ENCODE assay signal across 9 cellular contexts in the genomic region with DNA sequence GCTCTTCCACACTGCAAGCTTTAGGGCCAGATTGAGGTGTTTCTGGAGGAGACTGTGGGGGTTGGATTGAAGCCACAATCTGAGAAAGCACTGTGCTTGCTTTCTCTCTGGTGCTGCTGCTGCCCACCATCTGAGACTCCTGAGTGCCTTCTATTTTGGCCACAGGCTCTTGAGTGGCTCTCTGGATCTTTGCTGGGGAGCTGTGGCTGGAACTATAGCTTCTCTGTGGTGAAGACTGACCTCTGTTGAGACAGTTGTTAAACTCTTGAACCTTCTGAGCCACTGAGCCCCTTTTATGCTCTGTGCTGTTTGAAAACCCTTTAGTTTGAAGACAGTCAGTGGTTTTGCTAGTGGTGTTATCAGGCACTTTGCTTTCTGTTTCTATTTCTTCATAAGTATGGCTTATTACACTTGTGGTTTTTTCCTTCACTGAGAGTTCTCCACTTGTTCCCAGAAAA.
DNase-seq lines count a peak whose midpoint lies in the region; ATAC-seq, FAIRE-seq and TF ChIP-seq lines count a peak whose summit lies in the region.
"Had no signal": no experiment of that assay in that cellular context is flagged by ENCODE, and none has a peak within 500 bp of the region (broad histone marks: within the 10 kb centered on the region; RNA-seq: fewer than 3 reads in every experiment).

No MANE protein-coding gene starts in this region.

- CTCF ChIA-PET in Caco-2 (lab: Charles Lee): no interaction called here
- CTCF ChIA-PET in GM12878 (lab: Yijun Ruan, JAX): interaction anchor here (0.7 to 18.9 kb wide), 23 partner anchors 9 to 362 kb away, joined by 3 to 455 read pairs (median 5); no protein-coding TSS in a partner anchor

- RAD21 ChIA-PET in GM12878 (lab: Charles Lee; ENCODE audit: unreplicated experiment): interaction anchor here (0.6 to 15.0 kb wide), 19 partner anchors 9 to 364 kb away, joined by 3 to 286 read pairs (median 5); a partner anchor contains a TSS

- H3K9me3 ChIP-seq in Caco-2 (no peaks in the 10 kb centered on the region), GM12878 (replicated peaks; ENCODE audit: control insufficient read depth, insufficient read depth, low read length) (no peaks in the 10 kb centered on the region), SJCRH30 (replicated peaks) (no peaks in the 10 kb centered on the region)

- SMC1A ChIA-PET in GM12878 (lab: Charles Lee; ENCODE audit: uncharacterized antibody, unreplicated experiment): interaction anchor here (0.7 to 15.7 kb wide), 24 partner anchors 9 to 361 kb away, joined by 3 to 365 read pairs (median 6); a partner anchor contains a TSS

- H3K27me3 Mint-ChIP-seq in Caco-2 (ENCODE audit: insufficient read depth, unreplicated experiment): no peaks in the 10 kb centered on the region

- no peak for TF ChIP-seq POLR2A in GM12878 (IDR thresholded peaks at IDR 0.05; ENCODE audit: low read depth, low read length)

- TSS peak; percentile 38 for BruUV-seq in Caco-2 (replicated peaks; lab: Mats Ljungman, UMichigan)
- BruUV-seq in GM12878 (replicated peaks; lab: Mats Ljungman, UMichigan): TSS peak; percentile 57

- no peak overlapping the region for H3K9ac ChIP-seq in GM12878 (ENCODE audit: control insufficient read depth, insufficient read depth, low read length)

- peak; percentile 59 for ATAC-seq in GM19351 (IDR thresholded peaks at IDR 0.05; ENCODE audit: unreplicated experiment)
- peak; percentile 62 for ATAC-seq in HG03521 (IDR thresholded peaks at IDR 0.05; ENCODE audit: unreplicated experiment)
- peak; percentile 74 for ATAC-seq in GM12878

- no peaks in the 10 kb centered on the region for H4K20me1 ChIP-seq in GM12878 (ENCODE audit: control insufficient read depth, insufficient read depth)

- H3K36me3 Mint-ChIP-seq in Caco-2 (ENCODE audit: insufficient read depth, unreplicated experiment): peaks cover 5% of the 10 kb centered on the region

- peak; percentile 56 for FAIRE-seq in GM12878 (lab: Jason Lieb, UNC)

- no peak overlapping the region; the same call in 1 of the 2 replicates for H2AFZ ChIP-seq in GM12878 (ENCODE audit: control insufficient read depth, low read depth, low read length)

- H3K4me3 ChIP-seq in Caco-2 (ENCODE audit: low read depth, low read length) (no peak overlapping the region), GM12878 (no peak overlapping the region; the same call in 1 of the 2 replicates), SJCRH30 (no peak overlapping the region)

- H3K27ac Mint-ChIP-seq in Caco-2 (ENCODE audit: unreplicated experiment): no peak overlapping the region
- H3K27ac Mint-ChIP-seq: nephron had no signal

- H3K27me3 ChIP-seq in Caco-2 (replicated peaks; ENCODE audit: control insufficient read depth, insufficient read depth, low read length): no peaks in the 10 kb centered on the region
- H3K27me3 ChIP-seq in GM12878 (replicated peaks in 1 of 2; ENCODE audit: control insufficient read depth in 2 of 2, insufficient read depth in 2 of 2, low read length in 1 of 2): no peaks in the 10 kb centered on the region
- no peaks in the 10 kb centered on the region for H3K27me3 ChIP-seq in SJCRH30

- no peaks in the 10 kb centered on the region for H3K36me3 ChIP-seq in Caco-2 (ENCODE audit: control insufficient read depth, insufficient read depth, low read length)
- no peaks in the 10 kb centered on the region for H3K36me3 ChIP-seq in GM12878 (ENCODE audit: control insufficient read depth in 2 of 2, insufficient read depth in 2 of 2, low read length in 1 of 2)
- no peaks in the 10 kb centered on the region for H3K36me3 ChIP-seq in SJCRH30

- POLR2A ChIA-PET in Caco-2 (lab: Charles Lee): no interaction called here
- POLR2A ChIA-PET in GM12878 (lab: Charles Lee): interaction anchor here (0.6 to 1.9 kb wide), 9 partner anchors 10 to 363 kb away, joined by 3 to 7 read pairs (median 4); no protein-coding TSS in a partner anchor

- H3K4me3 Mint-ChIP-seq in Caco-2 (ENCODE audit: unreplicated experiment): no peak overlapping the region
- H3K4me3 Mint-ChIP-seq: nephron had no signal

- TF ChIP-seq RAD21 in GM12878 (IDR thresholded peaks at IDR 0.05; ENCODE audit: insufficient read depth, low read depth, low read length): peak; percentile 56

- no peaks in the 10 kb centered on the region for H3K79me2 ChIP-seq in GM12878 (ENCODE audit: control insufficient read depth, insufficient read depth, low read length)

- TF ChIP-seq EP300 in GM12878 (IDR thresholded peaks at IDR 0.05; ENCODE audit: borderline replicate concordance in 1 of 2, control insufficient read depth in 1 of 2, low read depth in 2 of 2, low read length in 2 of 2): peak in 1 of 2 experiments; percentile 73; a peak in 1 of 4 replicates

- in situ Hi-C loops in GM12878 (cut with MboI): no loop called here

- DNase-seq in Caco-2 (no peak), GM12878 (ENCODE audit: low read depth, low spot score) (peak; percentile 74), SJCRH30 (no peak), amygdala (lab: John Stamatoyannopoulos, UW) (no peak), NCI-H748 treated with DMSO at 0.1 percent for 48 hours (lab: John Stamatoyannopoulos, UW) (no peak), SW 1271 (lab: John Stamatoyannopoulos, UW) (no peak)

- peaks cover 1% of the 10 kb centered on the region for H3K4me1 Mint-ChIP-seq in Caco-2 (ENCODE audit: low read depth, unreplicated experiment)
- H3K4me1 Mint-ChIP-seq: nephron had no signal

- no peak for TF ChIP-seq CTCF in Caco-2 (IDR thresholded peaks at IDR 0.05; ENCODE audit: insufficient read depth in 1 of 2, low read depth in 1 of 2, low read length in 1 of 2, severe bottlenecking in 1 of 2, unreplicated experiment in 1 of 2)
- TF ChIP-seq CTCF in GM12878 (IDR thresholded peaks at IDR 0.05 in 2 of 3, conservative IDR thresholded peaks at IDR 0.05 in 1 of 3; ENCODE audit: control insufficient read depth in 2 of 3, extremely low read depth in 1 of 3, insufficient read depth in 1 of 3, low read depth in 3 of 3, low read length in 3 of 3): peak in 2 of 3 experiments; percentile 17 to 41; a peak in 2 of 6 replicates

- H3K9me3 Mint-ChIP-seq in Caco-2 (ENCODE audit: unreplicated experiment): no peaks in the 10 kb centered on the region
- H3K9me3 Mint-ChIP-seq: nephron had no signal

- peak overlapping the region; percentile 67 for H3K4me2 ChIP-seq in GM12878 (ENCODE audit: control insufficient read depth, insufficient read depth)

- H3K4me1 ChIP-seq in Caco-2: peaks cover 5% of the 10 kb centered on the region
- peaks cover 47% of the 10 kb centered on the region for H3K4me1 ChIP-seq in GM12878 (ENCODE audit: control insufficient read depth, insufficient read depth, low read length)
- H3K4me1 ChIP-seq in SJCRH30: no peaks in the 10 kb centered on the region

- intact Hi-C loops in Caco-2 (cut with micrococcal nuclease; ENCODE audit: unreplicated experiment) (no loop called here), GM12878 (cut with micrococcal nuclease; ENCODE audit: unreplicated experiment) (loop anchor here (1.0 kb wide), 1 partner anchor 60 kb away; no protein-coding TSS in a partner anchor)

- H3K27ac ChIP-seq in GM12878 (ENCODE audit: control insufficient read depth, insufficient read depth) (peak overlapping the region; percentile 90), SJCRH30 (no peak overlapping the region)

TF ChIP-seq in GM12878, 131 proteins besides CTCF, POLR2A, EP300 and RAD21 (continues in another document):
- peak; percentile 60; the same call in 1 of the 2 replicates for TF ChIP-seq PAX5 (IDR thresholded peaks at IDR 0.05; ENCODE audit: borderline replicate concordance, low read depth, low read length)
- TF ChIP-seq RCOR1 (conservative IDR thresholded peaks at IDR 0.05; ENCODE audit: low read depth, low read length): no peak
- TF ChIP-seq TARDBP (IDR thresholded peaks at IDR 0.05; ENCODE audit: borderline replicate concordance): no peak
- TF ChIP-seq, protein P1, sequence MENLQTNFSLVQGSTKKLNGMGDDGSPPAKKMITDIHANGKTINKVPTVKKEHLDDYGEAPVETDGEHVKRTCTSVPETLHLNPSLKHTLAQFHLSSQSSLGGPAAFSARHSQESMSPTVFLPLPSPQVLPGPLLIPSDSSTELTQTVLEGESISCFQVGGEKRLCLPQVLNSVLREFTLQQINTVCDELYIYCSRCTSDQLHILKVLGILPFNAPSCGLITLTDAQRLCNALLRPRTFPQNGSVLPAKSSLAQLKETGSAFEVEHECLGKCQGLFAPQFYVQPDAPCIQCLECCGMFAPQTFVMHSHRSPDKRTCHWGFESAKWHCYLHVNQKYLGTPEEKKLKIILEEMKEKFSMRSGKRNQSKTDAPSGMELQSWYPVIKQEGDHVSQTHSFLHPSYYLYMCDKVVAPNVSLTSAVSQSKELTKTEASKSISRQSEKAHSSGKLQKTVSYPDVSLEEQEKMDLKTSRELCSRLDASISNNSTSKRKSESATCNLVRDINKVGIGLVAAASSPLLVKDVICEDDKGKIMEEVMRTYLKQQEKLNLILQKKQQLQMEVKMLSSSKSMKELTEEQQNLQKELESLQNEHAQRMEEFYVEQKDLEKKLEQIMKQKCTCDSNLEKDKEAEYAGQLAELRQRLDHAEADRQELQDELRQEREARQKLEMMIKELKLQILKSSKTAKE (IDR thresholded peaks at IDR 0.05; ENCODE audit: low read depth, poor library complexity, severe bottlenecking): peak; percentile 95
- peak; percentile 53; the same call in 1 of the 2 replicates for TF ChIP-seq EED (IDR thresholded peaks at IDR 0.05; ENCODE audit: low read depth)
- peak; percentile 53; the same call in 1 of the 2 replicates for TF ChIP-seq ATF7 (IDR thresholded peaks at IDR 0.05; ENCODE audit: low read depth)
- TF ChIP-seq CEBPB (IDR thresholded peaks at IDR 0.05; ENCODE audit: borderline replicate concordance in 1 of 2, low read depth in 2 of 2, low read length in 2 of 2): no peak
- TF ChIP-seq SPI1 (IDR thresholded peaks at IDR 0.05; ENCODE audit: borderline replicate concordance, insufficient read depth, low read depth, low read length): no peak
- TF ChIP-seq, protein P2, sequence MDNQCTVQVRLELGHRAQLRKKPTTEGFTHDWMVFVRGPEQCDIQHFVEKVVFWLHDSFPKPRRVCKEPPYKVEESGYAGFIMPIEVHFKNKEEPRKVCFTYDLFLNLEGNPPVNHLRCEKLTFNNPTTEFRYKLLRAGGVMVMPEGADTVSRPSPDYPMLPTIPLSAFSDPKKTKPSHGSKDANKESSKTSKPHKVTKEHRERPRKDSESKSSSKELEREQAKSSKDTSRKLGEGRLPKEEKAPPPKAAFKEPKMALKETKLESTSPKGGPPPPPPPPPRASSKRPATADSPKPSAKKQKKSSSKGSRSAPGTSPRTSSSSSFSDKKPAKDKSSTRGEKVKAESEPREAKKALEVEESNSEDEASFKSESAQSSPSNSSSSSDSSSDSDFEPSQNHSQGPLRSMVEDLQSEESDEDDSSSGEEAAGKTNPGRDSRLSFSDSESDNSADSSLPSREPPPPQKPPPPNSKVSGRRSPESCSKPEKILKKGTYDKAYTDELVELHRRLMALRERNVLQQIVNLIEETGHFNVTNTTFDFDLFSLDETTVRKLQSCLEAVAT (IDR thresholded peaks at IDR 0.05): peak; percentile 44; the same call in 1 of the 2 replicates
- TF ChIP-seq SP1 (IDR thresholded peaks at IDR 0.05; ENCODE audit: low read depth, low read length): peak; percentile 19
- TF ChIP-seq MEF2B (IDR thresholded peaks at IDR 0.05; ENCODE audit: partially characterized antibody, poor library complexity, severe bottlenecking): peak; percentile 55
- peak; percentile 67 for TF ChIP-seq IKZF1 (conservative IDR thresholded peaks at IDR 0.05)

Comparison
In these comparisons a context has a peak if more than half of its experiments do, and no peak if none do; other contexts are left out.
1. CTCF ChIP-seq: peak in GM12878 (2 of 3); none in Caco-2 (0 of 2).
2. Peak in every context shown above with its lines, with median percentiles within 50 percentile points of each other: ATAC-seq.